8 cellular contexts compared by ENCODE assay signal in genomic region chrX:46561931-46562721, GRCh38. TPM values are rescaled to one million over a fixed set of nuclear protein-coding genes. Genes with fewer than 3 reads are reported as not detected.
DNase-seq lines count a peak whose midpoint lies in the region; ATAC-seq and TF ChIP-seq lines count a peak whose summit lies in the region.

No MANE protein-coding gene starts in this region.

- H3K9me3 ChIP-seq in tibial nerve (no peaks in the 10 kb centered on the region), vagina (no peaks in the 10 kb centered on the region)

- WGBS in tibial nerve, 2 donors: 76 to 79% methylated on average over 5 of the region's 5 CpGs

- H3K4me1 Mint-ChIP-seq in memory B cell: peaks cover 17% of the 10 kb centered on the region

- H3K4me1 ChIP-seq in tibial nerve: peaks cover 0 to 5% (median 0%) of the 10 kb centered on the region in 4 donors
- no peaks in the 10 kb centered on the region for H3K4me1 ChIP-seq in vagina

- H3K36me3 ChIP-seq in tibial nerve (no peaks in the 10 kb centered on the region), vagina (no peaks in the 10 kb centered on the region)

- no peaks in the 10 kb centered on the region for H3K9me3 Mint-ChIP-seq in activated naive CD4-positive, alpha-beta T cell treated with anti-CD3 and anti-CD28 coated beads, Interleukin-2, amount 50 U/mL, for 72 hours
- H3K9me3 Mint-ChIP-seq in memory B cell: no peaks in the 10 kb centered on the region

- no peak for TF ChIP-seq POLR2A in tibial nerve (IDR thresholded peaks at IDR 0.05)
- no peak for TF ChIP-seq POLR2A in vagina (IDR thresholded peaks at IDR 0.05)

- H3K27ac Mint-ChIP-seq in activated naive CD4-positive, alpha-beta T cell treated with anti-CD3 and anti-CD28 coated beads, Interleukin-2, amount 50 U/mL, for 72 hours: no peak overlapping the region
- H3K27ac Mint-ChIP-seq in memory B cell: no peak overlapping the region

- no peak overlapping the region for H3K27ac ChIP-seq in tibial nerve
- no peak overlapping the region for H3K27ac ChIP-seq in vagina

- TF ChIP-seq EP300 in tibial nerve (IDR thresholded peaks at IDR 0.05): no peak

- no peaks in the 10 kb centered on the region for H3K36me3 Mint-ChIP-seq in activated naive CD4-positive, alpha-beta T cell treated with anti-CD3 and anti-CD28 coated beads, Interleukin-2, amount 50 U/mL, for 72 hours
- H3K36me3 Mint-ChIP-seq in memory B cell: peaks cover 2% of the 10 kb centered on the region

- peak; percentile 84 to 95 for ATAC-seq in activated naive CD4-positive, alpha-beta T cell treated with anti-CD3 and anti-CD28 coated beads, Interleukin-2, amount 50 U/mL, for 72 hours
- peak; percentile 89 for ATAC-seq in HG02981 (IDR thresholded peaks at IDR 0.05; ENCODE audit: unreplicated experiment)
- ATAC-seq in memory B cell (ENCODE audit: low read depth): peak; percentile 98

- TF ChIP-seq CTCF in tibial nerve (IDR thresholded peaks at IDR 0.05) (no peak), vagina (IDR thresholded peaks at IDR 0.05) (no peak)

- no peak overlapping the region for H3K4me3 ChIP-seq in tibial nerve
- no peak overlapping the region for H3K4me3 ChIP-seq in vagina

- peak overlapping the region; percentile 37 for H3K4me3 Mint-ChIP-seq in memory B cell

- H3K27me3 ChIP-seq in tibial nerve (no peaks in the 10 kb centered on the region), vagina (no peaks in the 10 kb centered on the region)

- no peak for DNase-seq in activated naive CD4-positive, alpha-beta T cell treated with anti-CD3 and anti-CD28 coated beads, Interleukin-2, amount 50 U/mL, for 72 hours (ENCODE audit: low spot score in 2 of 2)
- no peak for DNase-seq in activated naive CD4-positive, alpha-beta T cell (lab: John Stamatoyannopoulos, UW)
- DNase-seq in OCI-M1 (lab: John Stamatoyannopoulos, UW) (peak; percentile 6), memory B cell (ENCODE audit: low spot score in 2 of 2) (peak in 1 of 2 donors; percentile 18), tibial nerve (ENCODE audit: low spot score in 2 of 2) (no peak), vagina (ENCODE audit: extremely low spot score in 2 of 2) (no peak), COLO829 (ENCODE audit: low spot score) (no peak)

- intact Hi-C loops in vagina (cut with DNase I): no loop called here

- peaks cover 11% of the 10 kb centered on the region for H3K27me3 Mint-ChIP-seq in memory B cell

RNA-seq across cellular contexts. Expression of gene CHST7, which starts 11.4 kb away (rescaled TPM):
- 1 to 10 TPM; 1.4 to 2.0 TPM for total RNA-seq in activated naive CD4-positive, alpha-beta T cell treated with anti-CD3 and anti-CD28 coated beads, Interleukin-2, amount 50 U/mL, for 72 hours
- 100 to 1,000 TPM in 1 of 4 donors, 10 to 100 TPM in 3; 35.6 to 106 (median 72.9) TPM for total RNA-seq in tibial nerve
- 20.6 TPM for total RNA-seq in vagina

RNA-seq across cellular contexts. Expression of gene ZNF674, which starts 16.9 kb away (rescaled TPM):
- total RNA-seq in activated naive CD4-positive, alpha-beta T cell treated with anti-CD3 and anti-CD28 coated beads, Interleukin-2, amount 50 U/mL, for 72 hours: 1 to 10 TPM; 2.3 to 3.1 TPM
- 10 to 100 TPM in 1 of 4 donors, 1 to 10 TPM in 3; 3.1 to 16.2 (median 4.6) TPM for total RNA-seq in tibial nerve
- 5.2 TPM for total RNA-seq in vagina
